In the genomic region with DNA sequence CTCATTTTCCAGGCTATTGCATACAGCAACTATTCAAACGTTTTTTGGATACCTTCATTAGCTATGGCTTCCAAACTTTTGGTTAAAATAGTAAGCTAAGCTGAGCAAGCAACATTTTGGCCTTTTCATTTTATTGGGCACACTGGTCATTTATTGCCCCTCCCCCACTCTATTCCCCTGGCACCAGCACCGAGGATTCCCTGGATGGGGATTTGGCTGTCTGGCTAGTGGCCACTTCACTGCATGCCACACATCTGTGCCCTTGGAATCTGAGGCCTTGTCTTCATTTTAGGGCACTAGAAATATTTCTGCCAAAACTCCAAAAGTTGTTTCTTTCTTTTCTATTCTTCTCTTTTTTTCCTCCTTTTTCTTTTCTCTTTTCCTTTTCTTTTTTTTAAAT, we compare ENCODE assay signal across 6 cellular contexts.
DNase-seq lines count a peak whose midpoint lies in the region; ATAC-seq and TF ChIP-seq lines count a peak whose summit lies in the region.
"Not testable (repeated sequence)": the region's sequence is repeated elsewhere in the genome, so short reads cannot be mapped to it uniquely, and the experiment has no call there.

No MANE protein-coding gene starts in this region.

- DNase-seq in T-helper 17 cell; left lobe of liver (ENCODE audit: low spot score); progenitor cell of endocrine pancreas (ENCODE audit: low spot score, unreplicated experiment): not testable (repeated sequence)
- DNase-seq in glutamatergic neuron (peak; percentile 24), myocyte (ENCODE audit: low read depth) (peak; percentile 7)

- H3K27ac ChIP-seq in 22Rv1: peak overlapping the region; percentile 68

- not testable (repeated sequence) for H3K27me3 Mint-ChIP-seq in T-helper 17 cell; glutamatergic neuron (ENCODE audit: unreplicated experiment); progenitor cell of endocrine pancreas

- ATAC-seq in T-helper 17 cell: not testable (repeated sequence)
- peak; percentile 77 for ATAC-seq in left lobe of liver

- not testable (repeated sequence) for H3K36me3 Mint-ChIP-seq in T-helper 17 cell (ENCODE audit: low read depth); glutamatergic neuron (ENCODE audit: unreplicated experiment); progenitor cell of endocrine pancreas (ENCODE audit: insufficient read depth)

- not testable (repeated sequence) for TF ChIP-seq CTCF in 22Rv1 (IDR thresholded peaks at IDR 0.05); glutamatergic neuron (IDR thresholded peaks at IDR 0.05; ENCODE audit: partially characterized antibody, unreplicated experiment); progenitor cell of endocrine pancreas (IDR thresholded peaks at IDR 0.05; ENCODE audit: unreplicated experiment)

- not testable (repeated sequence) for H3K9me3 Mint-ChIP-seq in glutamatergic neuron (ENCODE audit: unreplicated experiment); progenitor cell of endocrine pancreas (ENCODE audit: low read depth)

- H3K27ac Mint-ChIP-seq in T-helper 17 cell (peak overlapping the region; percentile 12), glutamatergic neuron (ENCODE audit: unreplicated experiment) (peak overlapping the region; percentile 19), progenitor cell of endocrine pancreas (peak overlapping the region; percentile 47)

- not testable (repeated sequence) for H3K9me3 ChIP-seq in T-helper 17 cell (ENCODE audit: control insufficient read depth, low read length, poor library complexity, severe bottlenecking)

- not testable (repeated sequence) for H3K4me3 Mint-ChIP-seq in T-helper 17 cell; glutamatergic neuron (ENCODE audit: unreplicated experiment); progenitor cell of endocrine pancreas (ENCODE audit: low read depth)

- not testable (repeated sequence) for H3K4me1 Mint-ChIP-seq in T-helper 17 cell
- H3K4me1 Mint-ChIP-seq in glutamatergic neuron (ENCODE audit: low read depth, unreplicated experiment) (peaks cover 27% of the 10 kb centered on the region), progenitor cell of endocrine pancreas (ENCODE audit: low read depth) (peaks cover 15% of the 10 kb centered on the region)
